26 cellular contexts compared by ENCODE assay signal in the genomic region with DNA sequence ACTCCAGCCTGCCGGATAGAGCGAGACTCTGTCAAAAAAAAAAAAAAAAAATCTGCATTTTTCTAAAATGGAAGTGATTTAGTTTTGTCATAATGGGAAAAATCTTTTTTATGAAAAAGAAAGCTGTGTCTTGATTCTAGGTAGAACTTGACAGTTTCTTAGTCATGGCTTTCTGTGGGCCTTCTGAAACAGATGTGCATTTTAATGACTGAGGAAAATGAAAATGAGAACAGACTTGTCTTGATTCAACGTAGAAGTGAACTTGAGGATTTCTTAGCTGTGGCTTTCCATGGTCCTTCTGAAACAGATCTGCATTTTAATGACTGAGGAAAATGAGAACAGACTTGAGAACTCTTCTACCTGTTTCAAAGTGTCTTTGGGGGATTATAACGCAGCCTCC.
A peak's percentile ranks its signal among the peaks of the same experiment; 100 is the strongest.
DNase-seq lines count a peak whose midpoint lies in the region; ATAC-seq and TF ChIP-seq lines count a peak whose summit lies in the region.
"Had no signal": no experiment of that assay in that cellular context is flagged by ENCODE, and none has a peak within 500 bp of the region (broad histone marks: within the 10 kb centered on the region; RNA-seq: fewer than 3 reads in every experiment).

No MANE protein-coding gene starts in this region.

- peaks cover 12% of the 10 kb centered on the region for H3K4me1 Mint-ChIP-seq in activated T-cell treated with anti-CD3 and anti-CD28 coated beads, Interleukin-2, amount 50 U/mL, for 72 hours (ENCODE audit: low read depth)
- peaks cover 18% of the 10 kb centered on the region for H3K4me1 Mint-ChIP-seq in activated T-helper 1 cell treated with anti-CD3 and anti-CD28 coated beads, Interleukin-12 subunit alpha, Interleukin-12 subunit beta, Interleukin-2, Interleukin-4 antibody, amounts not matched to agents 30 ng/mL and 10 ng/mL and 1 ng/mL, durations not matched to agents 14 hours and 24 hours and 36 hours (ENCODE audit: low read depth)
- H3K4me1 Mint-ChIP-seq: CD4-positive, alpha-beta memory T cell had no signal

- intact Hi-C loops in activated T-helper 1 cell treated with anti-CD3 and anti-CD28 coated beads, Interleukin-12 subunit alpha, Interleukin-12 subunit beta, Interleukin-2, Interleukin-4 antibody, amounts not matched to agents 30 ng/mL and 10 ng/mL and 1 ng/mL, durations not matched to agents 14 hours and 24 hours and 36 hours (cut with micrococcal nuclease): no loop called here
- intact Hi-C loops in sigmoid colon (cut with DNase I): no loop called here

- no peaks in the 10 kb centered on the region for H3K9me3 ChIP-seq in sigmoid colon
- H3K9me3 ChIP-seq: BLaER1, Caco-2, Peyer's patch, SJCRH30 had no signal

- H3K36me3 ChIP-seq in sigmoid colon: peaks cover 0 to 11% (median 0%) of the 10 kb centered on the region in 4 donors
- H3K36me3 ChIP-seq: SJCRH30 had no signal

- H3K36me3 Mint-ChIP-seq in activated T-cell treated with anti-CD3 and anti-CD28 coated beads, Interleukin-2, amount 50 U/mL, for 72 hours (ENCODE audit: insufficient read depth in 2 of 2): peaks cover 4% of the 10 kb centered on the region in 2 donors
- peaks cover 27% of the 10 kb centered on the region for H3K36me3 Mint-ChIP-seq in activated T-helper 1 cell treated with anti-CD3 and anti-CD28 coated beads, Interleukin-12 subunit alpha, Interleukin-12 subunit beta, Interleukin-2, Interleukin-4 antibody, amounts not matched to agents 30 ng/mL and 10 ng/mL and 1 ng/mL, durations not matched to agents 14 hours and 24 hours and 36 hours (ENCODE audit: low read depth)

- H3K27ac ChIP-seq in sigmoid colon: no peak overlapping the region
- H3K27ac ChIP-seq: 22Rv1, BLaER1, GM23248, Peyer's patch, SJCRH30 had no signal

- WGBS in sigmoid colon, 2 donors: 92 to 95% methylated on average over 4 of the region's 4 CpGs

- no peak for DNase-seq in activated CD4-positive, CD25-positive, alpha-beta regulatory T cell (lab: John Stamatoyannopoulos, UW)
- DNase-seq in activated T-cell treated with anti-CD3 and anti-CD28 coated beads, Interleukin-2, amount 50 U/mL, for 72 hours: no peak
- DNase-seq in activated T-cell treated with anti-CD3 and anti-CD28 coated beads for 4 hours (no peak), anterior cingulate cortex (lab: John Stamatoyannopoulos, UW) (no peak), sigmoid colon (no peak)
- DNase-seq in activated T-helper 1 cell treated with anti-CD3 and anti-CD28 coated beads, Interleukin-12 subunit alpha, Interleukin-12 subunit beta, Interleukin-2, Interleukin-4 antibody, amounts not matched to agents 30 ng/mL and 10 ng/mL and 1 ng/mL, durations not matched to agents 14 hours and 24 hours and 36 hours (ENCODE audit: low spot score): no peak
- no peak for DNase-seq in stimulated activated naive CD8-positive, alpha-beta T cell treated with anti-CD3 and anti-CD28 coated beads, Interleukin-15, Interleukin-2, amounts not matched to agents 100 U/mL and 50 U/mL, for 24 hours
- DNase-seq: ACHN; Caco-2; CD4-positive, alpha-beta memory T cell; DMS 273 treated with DMSO at 0.1 percent for 48 hours; DMS79 treated with DMSO at 0.1 percent for 48 hours; GM23248; HCEC 1CT; KG1; NCI-H1105 treated with DMSO at 0.1 percent for 48 hours; NCI-H1694; NCI-H2081; NCI-H2171 treated with DMSO at 0.1 percent for 48 hours; NCI-H524 treated with DMSO at 0.1 percent for 48 hours; NCI-H82; Peyer's patch; SJCRH30 had no signal

- TF ChIP-seq POLR2A in sigmoid colon (IDR thresholded peaks at IDR 0.05): no peak

- H3K4me1 ChIP-seq in sigmoid colon: peaks cover 0 to under 1% (median 0%) of the 10 kb centered on the region in 4 donors
- H3K4me1 ChIP-seq: Caco-2, Peyer's patch, SJCRH30 had no signal

- peak; percentile 61 to 74 for ATAC-seq in activated CD4-positive, CD25-positive, alpha-beta regulatory T cell treated with anti-CD3 and anti-CD28 coated beads, Interleukin-2, amount 50 U/mL, for 24 hours
- peak; percentile 86 to 89 for ATAC-seq in activated T-cell treated with anti-CD3 and anti-CD28 coated beads, Interleukin-2, amount 50 U/mL, for 72 hours (replicated peaks in 1 of 2)
- peak; percentile 43 for ATAC-seq in stimulated activated naive CD8-positive, alpha-beta T cell treated with anti-CD3 and anti-CD28 coated beads, Interleukin-15, Interleukin-2, amounts not matched to agents 100 U/mL and 50 U/mL, for 24 hours

- no peak overlapping the region for H3K4me3 ChIP-seq in sigmoid colon
- H3K4me3 ChIP-seq: BLaER1, GM23248, Peyer's patch, SJCRH30 had no signal

- no peak for TF ChIP-seq CTCF in sigmoid colon (IDR thresholded peaks at IDR 0.05)

- no peaks in the 10 kb centered on the region for H3K27me3 Mint-ChIP-seq in activated T-cell treated with anti-CD3 and anti-CD28 coated beads, Interleukin-2, amount 50 U/mL, for 72 hours (ENCODE audit: low read depth)
- no peaks in the 10 kb centered on the region for H3K27me3 Mint-ChIP-seq in activated T-helper 1 cell treated with anti-CD3 and anti-CD28 coated beads, Interleukin-12 subunit alpha, Interleukin-12 subunit beta, Interleukin-2, Interleukin-4 antibody, amounts not matched to agents 30 ng/mL and 10 ng/mL and 1 ng/mL, durations not matched to agents 14 hours and 24 hours and 36 hours (ENCODE audit: insufficient read depth)
- H3K27me3 Mint-ChIP-seq: CD4-positive, alpha-beta memory T cell had no signal

- H3K9me3 Mint-ChIP-seq in activated T-cell treated with anti-CD3 and anti-CD28 coated beads, Interleukin-2, amount 50 U/mL, for 72 hours: no peaks in the 10 kb centered on the region
- H3K9me3 Mint-ChIP-seq in activated T-helper 1 cell treated with anti-CD3 and anti-CD28 coated beads, Interleukin-12 subunit alpha, Interleukin-12 subunit beta, Interleukin-2, Interleukin-4 antibody, amounts not matched to agents 30 ng/mL and 10 ng/mL and 1 ng/mL, durations not matched to agents 14 hours and 24 hours and 36 hours: no peaks in the 10 kb centered on the region

- peak overlapping the region; percentile 15 to 74 for H3K4me3 Mint-ChIP-seq in activated T-cell treated with anti-CD3 and anti-CD28 coated beads, Interleukin-2, amount 50 U/mL, for 72 hours
- H3K4me3 Mint-ChIP-seq in activated T-helper 1 cell treated with anti-CD3 and anti-CD28 coated beads, Interleukin-12 subunit alpha, Interleukin-12 subunit beta, Interleukin-2, Interleukin-4 antibody, amounts not matched to agents 30 ng/mL and 10 ng/mL and 1 ng/mL, durations not matched to agents 14 hours and 24 hours and 36 hours: peak overlapping the region; percentile 10
- H3K4me3 Mint-ChIP-seq: CD4-positive, alpha-beta memory T cell had no signal

- no peaks in the 10 kb centered on the region for H3K27me3 ChIP-seq in sigmoid colon
- H3K27me3 ChIP-seq: BLaER1, Peyer's patch, SJCRH30 had no signal

- H3K27ac Mint-ChIP-seq in activated T-cell treated with anti-CD3 and anti-CD28 coated beads, Interleukin-2, amount 50 U/mL, for 72 hours: peak overlapping the region; percentile 67
- H3K27ac Mint-ChIP-seq in activated T-helper 1 cell treated with anti-CD3 and anti-CD28 coated beads, Interleukin-12 subunit alpha, Interleukin-12 subunit beta, Interleukin-2, Interleukin-4 antibody, amounts not matched to agents 30 ng/mL and 10 ng/mL and 1 ng/mL, durations not matched to agents 14 hours and 24 hours and 36 hours: peak overlapping the region; percentile 36

- no peak for TF ChIP-seq EP300 in sigmoid colon (IDR thresholded peaks at IDR 0.05)
